In the genomic region with DNA sequence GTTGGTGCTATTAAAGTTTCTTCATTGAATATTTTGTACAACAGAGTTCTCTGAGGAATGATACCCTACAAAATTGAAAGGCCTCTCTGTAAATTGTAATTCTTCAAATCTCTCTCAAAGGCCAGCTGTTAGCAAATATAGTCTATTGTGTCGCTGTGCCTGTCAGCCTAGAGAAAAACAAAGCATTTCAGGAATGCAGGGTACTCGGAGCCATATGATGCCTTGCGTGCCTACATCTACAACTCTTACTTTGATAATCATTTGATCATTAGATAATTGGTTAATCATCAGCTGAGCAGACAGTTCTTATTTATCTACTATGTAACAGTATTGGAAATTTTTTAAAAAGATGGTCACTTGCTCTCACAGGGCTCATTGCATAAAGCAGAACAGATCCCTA, we compare ENCODE assay signal across 21 cellular contexts.
"Had no signal": no experiment of that assay in that cellular context is flagged by ENCODE, and none has a peak within 500 bp of the region (broad histone marks: within the 10 kb centered on the region; RNA-seq: fewer than 3 reads in every experiment).

No MANE protein-coding gene starts in this region.

- H3K36me3 ChIP-seq: thoracic aorta had no signal

- H3K4me3 Mint-ChIP-seq: activated T-helper 1 cell treated with anti-CD3 and anti-CD28 coated beads, Interleukin-12 subunit alpha, Interleukin-12 subunit beta, Interleukin-2, Interleukin-4 antibody, amounts not matched to agents 30 ng/mL and 10 ng/mL and 1 ng/mL, durations not matched to agents 14 hours and 24 hours and 36 hours; dendritic cell treated with granulocyte-macrophage colony-stimulating factor and Interleukin-4, amounts not matched to agents 40 ng/mL and 50 ng/mL, for 4 days; mesothelial cell of epicardium; neural crest cell; stimulated activated memory B cell treated with anti-CD40 and anti-IgM and Interleukin-4, amounts not matched to agents 10 μg/mL and 1 μg/mL and 100 μg/mL, for 72 hours had no signal

- H3K27ac Mint-ChIP-seq: activated T-helper 1 cell treated with anti-CD3 and anti-CD28 coated beads, Interleukin-12 subunit alpha, Interleukin-12 subunit beta, Interleukin-2, Interleukin-4 antibody, amounts not matched to agents 30 ng/mL and 10 ng/mL and 1 ng/mL, durations not matched to agents 14 hours and 24 hours and 36 hours; dendritic cell treated with granulocyte-macrophage colony-stimulating factor and Interleukin-4, amounts not matched to agents 40 ng/mL and 50 ng/mL, for 4 days; mesothelial cell of epicardium had no signal

- H3K27me3 ChIP-seq: adrenal gland, heart left ventricle, upper lobe of right lung had no signal

- H3K27me3 Mint-ChIP-seq: dendritic cell treated with granulocyte-macrophage colony-stimulating factor and Interleukin-4, amounts not matched to agents 40 ng/mL and 50 ng/mL, for 4 days; stimulated activated memory B cell treated with anti-CD40 and anti-IgM and Interleukin-4, amounts not matched to agents 10 μg/mL and 1 μg/mL and 100 μg/mL, for 72 hours had no signal

- H3K9me3 Mint-ChIP-seq: activated T-helper 1 cell treated with anti-CD3 and anti-CD28 coated beads, Interleukin-12 subunit alpha, Interleukin-12 subunit beta, Interleukin-2, Interleukin-4 antibody, amounts not matched to agents 30 ng/mL and 10 ng/mL and 1 ng/mL, durations not matched to agents 14 hours and 24 hours and 36 hours; mesothelial cell of epicardium; neural crest cell; stimulated activated memory B cell treated with anti-CD40 and anti-IgM and Interleukin-4, amounts not matched to agents 10 μg/mL and 1 μg/mL and 100 μg/mL, for 72 hours had no signal

- FAIRE-seq: bronchial epithelial cell, frontal cortex had no signal

- H3K9me3 ChIP-seq: adrenal gland, heart left ventricle, psoas muscle, thoracic aorta, upper lobe of right lung had no signal

- ATAC-seq: activated naive CD4-positive, alpha-beta T cell treated with anti-CD3 and anti-CD28 coated beads, Interleukin-2, amount 50 U/mL, for 72 hours; heart left ventricle; psoas muscle; sciatic nerve; stimulated activated memory B cell treated with anti-CD40 and anti-IgM and Interleukin-4, amounts not matched to agents 10 μg/mL and 1 μg/mL and 100 μg/mL, for 72 hours; upper lobe of right lung had no signal

- H3K27ac ChIP-seq: adrenal gland, heart left ventricle, psoas muscle, thoracic aorta, upper lobe of right lung, VCaP had no signal

- H3K4me3 ChIP-seq: adrenal gland, heart left ventricle, psoas muscle, thoracic aorta, upper lobe of right lung had no signal

- H3K4me1 Mint-ChIP-seq: neural crest cell had no signal

- DNase-seq: activated CD4-positive, alpha-beta T cell treated with anti-CD3 and anti-CD28 coated beads for 1 hour; activated CD4-positive, alpha-beta T cell treated with anti-CD3 and anti-CD28 coated beads, Interleukin-2, amount 50 U/mL, for 4 hours; activated gamma-delta T cell treated with Interleukin-2 at 50 U/mL for 16 hours; adrenal gland; heart left ventricle; kidney glomerular epithelial cell; psoas muscle; stimulated activated CD4-positive, alpha-beta T cell treated with anti-CD3 and anti-CD28 coated beads, Interleukin-4, amount 100 ng/mL, for 24 hours; T-helper 2 cell; upper lobe of right lung had no signal
